ENCODE assay signal across 19 cellular contexts in genomic region chr1:75797606-75798216, GRCh38. TPM values are rescaled to one million over a fixed set of nuclear protein-coding genes. Genes with fewer than 3 reads are reported as not detected.
DNase-seq lines count a peak whose midpoint lies in the region; ATAC-seq, FAIRE-seq and TF ChIP-seq lines count a peak whose summit lies in the region.
"Had no signal": no experiment of that assay in that cellular context is flagged by ENCODE, and none has a peak within 500 bp of the region (broad histone marks: within the 10 kb centered on the region; RNA-seq: fewer than 3 reads in every experiment).

No MANE protein-coding gene starts in this region.

- H3K36me3 Mint-ChIP-seq in activated CD4-positive, alpha-beta T cell treated with anti-CD3 and anti-CD28 coated beads, Interleukin-2, amount 10 ng/mL, durations not matched to agents 7 days and 5 days (ENCODE audit: low read depth), result peaks cover 48% of the 10 kb centered on the region
- peaks cover 66% of the 10 kb centered on the region for H3K36me3 Mint-ChIP-seq in activated T-helper 17 cell treated with anti-CD3 and anti-CD28 coated beads, Interleukin-2, amount 50 U/mL, for 72 hours (ENCODE audit: low read depth)
- peaks cover 44% of the 10 kb centered on the region for H3K36me3 Mint-ChIP-seq in nephron progenitor cell (ENCODE audit: low read depth)

- no peaks in the 10 kb centered on the region for H3K9me3 Mint-ChIP-seq in activated CD4-positive, alpha-beta T cell treated with anti-CD3 and anti-CD28 coated beads, Interleukin-2, amount 10 ng/mL, durations not matched to agents 7 days and 5 days
- H3K9me3 Mint-ChIP-seq in activated T-helper 17 cell treated with anti-CD3 and anti-CD28 coated beads, Interleukin-2, amount 50 U/mL, for 72 hours, result no peaks in the 10 kb centered on the region
- no peaks in the 10 kb centered on the region for H3K9me3 Mint-ChIP-seq in nephron progenitor cell
- H3K9me3 Mint-ChIP-seq: type B pancreatic cell had no signal

- no peak overlapping the region for H2AFZ ChIP-seq in GM23248

- no peak overlapping the region for H3K9ac ChIP-seq in GM23248
- H3K9ac ChIP-seq: BLaER1 had no signal

- H3K27me3 ChIP-seq in GM23248 (replicated peaks; ENCODE audit: insufficient read depth), result no peaks in the 10 kb centered on the region
- H3K27me3 ChIP-seq: BLaER1, heart left ventricle, MG63 had no signal

- H3K27ac Mint-ChIP-seq in activated CD4-positive, alpha-beta T cell treated with anti-CD3 and anti-CD28 coated beads, Interleukin-2, amount 10 ng/mL, durations not matched to agents 7 days and 5 days, result no peak overlapping the region
- peak overlapping the region; percentile 12 for H3K27ac Mint-ChIP-seq in activated T-helper 17 cell treated with anti-CD3 and anti-CD28 coated beads, Interleukin-2, amount 50 U/mL, for 72 hours
- H3K27ac Mint-ChIP-seq in nephron progenitor cell, result peak overlapping the region; percentile 57
- H3K27ac Mint-ChIP-seq: type B pancreatic cell had no signal

- no peaks in the 10 kb centered on the region for H3K4me1 ChIP-seq in GM23248 (ENCODE audit: insufficient read depth)
- H3K4me1 ChIP-seq: BLaER1 had no signal

- no peak for TF ChIP-seq CTCF in nephron progenitor cell (IDR thresholded peaks at IDR 0.05)
- no peak for TF ChIP-seq CTCF in D721Med (IDR thresholded peaks at IDR 0.05; ENCODE audit: insufficient read depth, missing control alignments)

- no peaks in the 10 kb centered on the region for H3K27me3 Mint-ChIP-seq in activated CD4-positive, alpha-beta T cell treated with anti-CD3 and anti-CD28 coated beads, Interleukin-2, amount 10 ng/mL, durations not matched to agents 7 days and 5 days
- no peaks in the 10 kb centered on the region for H3K27me3 Mint-ChIP-seq in activated T-helper 17 cell treated with anti-CD3 and anti-CD28 coated beads, Interleukin-2, amount 50 U/mL, for 72 hours
- peaks cover 3% of the 10 kb centered on the region for H3K27me3 Mint-ChIP-seq in nephron progenitor cell (ENCODE audit: low read depth, poor library complexity)
- H3K27me3 Mint-ChIP-seq: type B pancreatic cell had no signal

- in situ Hi-C loops in GM23248 (cut with MboI), result no loop called here

- 80 to 81% methylated on average over 13 of the region's 13 CpGs for WGBS in GM23248 (ENCODE audit: low coverage in 1 of 2, low lambda C conversion rate in 2 of 2, missing lambda C conversion rate in 2 of 2), 2 experiments

- no peak for FAIRE-seq in D721Med (lab: Jason Lieb, UNC)
- FAIRE-seq: A204.1, GM12878 had no signal

- no peaks in the 10 kb centered on the region for H3K79me2 ChIP-seq in GM23248 (ENCODE audit: insufficient read depth)

- no peak overlapping the region for H3K4me3 ChIP-seq in GM23248
- H3K4me3 ChIP-seq: BLaER1, GM12878, heart left ventricle, MG63 had no signal

- H3K36me3 ChIP-seq in GM23248 (ENCODE audit: low read depth), result peaks cover 40% of the 10 kb centered on the region

- no peaks in the 10 kb centered on the region for H3K9me3 ChIP-seq in GM23248 (ENCODE audit: low read depth)
- H3K9me3 ChIP-seq: BLaER1, heart left ventricle had no signal

- no peaks in the 10 kb centered on the region for H4K20me1 ChIP-seq in GM23248 (ENCODE audit: insufficient read depth)

- H3K9me2 ChIP-seq in GM23248 (ENCODE audit: insufficient read depth), result no peaks in the 10 kb centered on the region

- ATAC-seq in activated T-helper 17 cell treated with anti-CD3 and anti-CD28 coated beads, Interleukin-2, amount 50 U/mL, for 72 hours (replicated peaks), result no peak
- ATAC-seq in HG02610 (IDR thresholded peaks at IDR 0.05; ENCODE audit: unreplicated experiment), result no peak

- DNase-seq in activated CD4-positive, alpha-beta T cell treated with anti-CD3 and anti-CD28 coated beads for 48 hours, result peak; percentile 13
- no peak for DNase-seq in activated CD4-positive, alpha-beta T cell treated with anti-CD3 and anti-CD28 coated beads, Interleukin-2, amount 10 ng/mL, durations not matched to agents 7 days and 5 days
- DNase-seq in GM23248 (no peak), nephron progenitor cell (no peak), Kasumi-1 (lab: John Stamatoyannopoulos, UW) (no peak), D721Med (ENCODE audit: insufficient read length, low spot score) (no peak)
- DNase-seq: GF-D8, NCI-H146, NCI-H2171 treated with DMSO at 0.1 percent for 48 hours, NCI-H69, occipital lobe had no signal

- peaks cover 5% of the 10 kb centered on the region for H3K4me1 Mint-ChIP-seq in activated CD4-positive, alpha-beta T cell treated with anti-CD3 and anti-CD28 coated beads, Interleukin-2, amount 10 ng/mL, durations not matched to agents 7 days and 5 days
- H3K4me1 Mint-ChIP-seq in activated T-helper 17 cell treated with anti-CD3 and anti-CD28 coated beads, Interleukin-2, amount 50 U/mL, for 72 hours, result peaks cover 11% of the 10 kb centered on the region
- H3K4me1 Mint-ChIP-seq in nephron progenitor cell, result no peaks in the 10 kb centered on the region

- CTCF ChIA-PET in activated CD4-positive, alpha-beta T cell treated with anti-CD3 and anti-CD28 coated beads, Interleukin-2, amount 10 ng/mL, durations not matched to agents 7 days and 5 days (lab: Charles Lee), result no interaction called here

- peaks cover 72% of the 10 kb centered on the region for H3F3A ChIP-seq in GM23248 (ENCODE audit: insufficient read depth)

- H3K4me3 Mint-ChIP-seq in activated CD4-positive, alpha-beta T cell treated with anti-CD3 and anti-CD28 coated beads, Interleukin-2, amount 10 ng/mL, durations not matched to agents 7 days and 5 days, result no peak overlapping the region
- H3K4me3 Mint-ChIP-seq in activated T-helper 17 cell treated with anti-CD3 and anti-CD28 coated beads, Interleukin-2, amount 50 U/mL, for 72 hours, result no peak overlapping the region
- H3K4me3 Mint-ChIP-seq in nephron progenitor cell, result no peak overlapping the region
- H3K4me3 Mint-ChIP-seq: type B pancreatic cell had no signal

- POLR2A ChIA-PET in activated CD4-positive, alpha-beta T cell treated with anti-CD3 and anti-CD28 coated beads, Interleukin-2, amount 10 ng/mL, durations not matched to agents 7 days and 5 days (lab: Charles Lee), result no interaction called here

- H3K27ac ChIP-seq in GM23248, result 0 out of 2 replicates have a peak overlapping the region, but pooled peaks have one; percentile 18
- H3K27ac ChIP-seq: BLaER1, heart left ventricle had no signal

- H3K4me2 ChIP-seq in GM23248 (ENCODE audit: unreplicated experiment), result no peak overlapping the region
- H3K4me2 ChIP-seq: BLaER1 had no signal

RNA-seq across cellular contexts. Expression of gene MSH4, which starts 1.0 kb away (rescaled TPM):
- total RNA-seq in activated CD4-positive, alpha-beta T cell treated with anti-CD3 and anti-CD28 coated beads, Interleukin-2, amount 10 ng/mL, durations not matched to agents 7 days and 5 days, result under 1 TPM; 0.40 to 0.46 TPM
- not detected in 2 replicates for total RNA-seq in GM23248 (2014; rRNA removed; shearing (Covaris generic))
- 0.14 TPM in 1 of 2 replicates, not detected in the other for polyA plus RNA-seq in GM23248 (2016; fragmentation: Nextera tagmentation; extraction: Ambion mirVana)
- total RNA-seq in activated T-helper 17 cell treated with anti-CD3 and anti-CD28 coated beads, Interleukin-2, amount 50 U/mL, for 72 hours, result under 1 TPM; 0.32 to 0.95 TPM

RNA-seq across cellular contexts. Expression of gene RABGGTB, which starts 11.7 kb away (rescaled TPM):
- total RNA-seq in activated CD4-positive, alpha-beta T cell treated with anti-CD3 and anti-CD28 coated beads, Interleukin-2, amount 10 ng/mL, durations not matched to agents 7 days and 5 days, result 10 to 100 TPM; 76.8 to 81.2 TPM
- total RNA-seq in GM23248 (2014; rRNA removed; shearing (Covaris generic)), result 75.0 and 75.9 TPM in 2 replicates
- 22.8 and 26.9 TPM in 2 replicates for polyA plus RNA-seq in GM23248 (2016; fragmentation: Nextera tagmentation; extraction: Ambion mirVana)
- 100 to 1,000 TPM; 109 to 165 TPM for total RNA-seq in activated T-helper 17 cell treated with anti-CD3 and anti-CD28 coated beads, Interleukin-2, amount 50 U/mL, for 72 hours
